In the genomic region with DNA sequence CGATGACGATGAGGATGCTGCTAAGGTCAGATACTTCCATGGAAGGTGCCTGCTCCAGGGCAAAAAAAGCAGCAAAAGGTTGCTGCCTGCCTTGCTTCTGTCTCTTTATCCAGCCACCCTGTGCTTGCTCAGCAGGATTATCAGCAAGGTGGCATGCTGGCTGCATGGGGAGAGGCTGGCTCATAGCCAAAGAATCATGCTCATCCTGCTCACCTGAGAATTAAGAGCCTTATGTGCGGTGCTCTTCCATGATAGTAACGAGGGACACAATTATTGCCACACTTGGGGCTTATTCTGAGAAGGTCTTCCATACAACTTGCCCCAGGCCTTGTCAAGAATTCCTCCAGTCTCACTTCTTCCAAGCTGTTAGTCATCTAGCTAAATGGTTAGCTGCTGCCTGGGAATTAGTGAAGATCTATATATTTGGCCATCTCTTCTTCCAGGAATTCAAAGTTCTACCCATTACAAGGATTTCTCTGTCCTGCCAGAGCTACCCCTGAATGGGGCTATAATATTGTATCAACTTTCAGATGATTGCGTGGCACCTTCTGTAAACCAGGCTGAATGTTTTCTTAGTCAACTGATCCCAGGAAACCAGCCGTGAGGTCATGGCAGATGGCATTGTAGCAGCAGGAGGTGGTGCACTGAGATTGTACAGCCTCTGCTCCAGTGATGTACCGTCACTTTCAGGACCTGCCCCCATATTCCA, we compare ENCODE assay signal across 18 cellular contexts.
DNase-seq lines count a peak whose midpoint lies in the region; ATAC-seq, FAIRE-seq and TF ChIP-seq lines count a peak whose summit lies in the region.
"Had no signal": no experiment of that assay in that cellular context is flagged by ENCODE, and none has a peak within 500 bp of the region (broad histone marks: within the 10 kb centered on the region; RNA-seq: fewer than 3 reads in every experiment).

No MANE protein-coding gene starts in this region.

- TF ChIP-seq CTCF in activated CD8-positive, alpha-beta T cell treated with anti-CD3 and anti-CD28 coated beads for 36 hours (IDR thresholded peaks at IDR 0.05), result no peak

- no peaks in the 10 kb centered on the region for H3K9me3 Mint-ChIP-seq in activated CD4-positive, alpha-beta T cell treated with anti-CD3 and anti-CD28 coated beads for 36 hours (ENCODE audit: low read depth)
- no peaks in the 10 kb centered on the region for H3K9me3 Mint-ChIP-seq in activated CD8-positive, alpha-beta T cell treated with anti-CD3 and anti-CD28 coated beads for 36 hours
- H3K9me3 Mint-ChIP-seq: activated naive CD4-positive, alpha-beta T cell treated with anti-CD3 and anti-CD28 coated beads for 36 hours; nephron progenitor cell had no signal

- no peak overlapping the region for H3K4me3 Mint-ChIP-seq in activated CD4-positive, alpha-beta T cell treated with anti-CD3 and anti-CD28 coated beads for 36 hours
- H3K4me3 Mint-ChIP-seq in activated CD8-positive, alpha-beta T cell treated with anti-CD3 and anti-CD28 coated beads for 36 hours, result no peak overlapping the region
- H3K4me3 Mint-ChIP-seq: activated naive CD4-positive, alpha-beta T cell treated with anti-CD3 and anti-CD28 coated beads for 36 hours; nephron progenitor cell had no signal

- intact Hi-C loops in activated CD4-positive, alpha-beta T cell treated with anti-CD3 and anti-CD28 coated beads for 36 hours (cut with DNase I, micrococcal nuclease), result loop anchor here in 1 of 2 experiments (10.0 kb wide), 1 partner anchor 545 kb away; no protein-coding TSS in a partner anchor
- intact Hi-C loops in activated CD8-positive, alpha-beta T cell treated with anti-CD3 and anti-CD28 coated beads for 36 hours (cut with micrococcal nuclease), result no loop called here

- H3K27ac Mint-ChIP-seq in activated CD4-positive, alpha-beta T cell treated with anti-CD3 and anti-CD28 coated beads for 36 hours, result no peak overlapping the region
- no peak overlapping the region for H3K27ac Mint-ChIP-seq in activated CD8-positive, alpha-beta T cell treated with anti-CD3 and anti-CD28 coated beads for 36 hours
- H3K27ac Mint-ChIP-seq: activated naive CD4-positive, alpha-beta T cell treated with anti-CD3 and anti-CD28 coated beads for 36 hours; nephron progenitor cell had no signal

- H3K27me3 Mint-ChIP-seq in activated CD4-positive, alpha-beta T cell treated with anti-CD3 and anti-CD28 coated beads for 36 hours, result peaks cover 22% of the 10 kb centered on the region
- peaks cover 18% of the 10 kb centered on the region for H3K27me3 Mint-ChIP-seq in activated CD8-positive, alpha-beta T cell treated with anti-CD3 and anti-CD28 coated beads for 36 hours

- peaks cover 4% of the 10 kb centered on the region for H3K4me1 Mint-ChIP-seq in activated CD4-positive, alpha-beta T cell treated with anti-CD3 and anti-CD28 coated beads for 36 hours
- peaks cover 4% of the 10 kb centered on the region for H3K4me1 Mint-ChIP-seq in activated CD8-positive, alpha-beta T cell treated with anti-CD3 and anti-CD28 coated beads for 36 hours (ENCODE audit: low read depth)

- no peak for ATAC-seq in activated CD4-positive, alpha-beta T cell treated with anti-CD3 and anti-CD28 coated beads for 36 hours
- ATAC-seq in activated CD8-positive, alpha-beta T cell treated with anti-CD3 and anti-CD28 coated beads for 36 hours, result no peak
- ATAC-seq: activated CD4-positive, CD25-positive, alpha-beta regulatory T cell treated with anti-CD3 and anti-CD28 coated beads, Interleukin-2, amount 50 U/mL, for 24 hours had no signal

- POLR2A ChIA-PET in activated CD4-positive, alpha-beta T cell treated with anti-CD3 and anti-CD28 coated beads for 36 hours (lab: Charles Lee), result no interaction called here
- POLR2A ChIA-PET in activated CD8-positive, alpha-beta T cell treated with anti-CD3 and anti-CD28 coated beads for 36 hours (lab: Charles Lee), result no interaction called here

- CTCF ChIA-PET in activated CD4-positive, alpha-beta T cell treated with anti-CD3 and anti-CD28 coated beads for 36 hours (lab: Charles Lee), result interaction anchor here (2.4 to 7.6 kb wide), 2 partner anchors 8 to 149 kb away, joined by 7 to 51 read pairs; no protein-coding TSS in a partner anchor
- CTCF ChIA-PET in activated CD8-positive, alpha-beta T cell treated with anti-CD3 and anti-CD28 coated beads for 36 hours (lab: Charles Lee), result interaction anchor here (0.9 to 7.9 kb wide), 2 partner anchors 9 to 12 kb away, joined by 3 to 55 read pairs; no protein-coding TSS in a partner anchor

- no peaks in the 10 kb centered on the region for H3K36me3 Mint-ChIP-seq in activated CD4-positive, alpha-beta T cell treated with anti-CD3 and anti-CD28 coated beads for 36 hours (ENCODE audit: low read depth)
- H3K36me3 Mint-ChIP-seq in activated CD8-positive, alpha-beta T cell treated with anti-CD3 and anti-CD28 coated beads for 36 hours (ENCODE audit: low read depth), result no peaks in the 10 kb centered on the region

- FAIRE-seq in GM12891 (lab: Jason Lieb, UNC), result no peak

- DNase-seq in DMS 273 treated with DMSO at 0.1 percent for 48 hours (lab: John Stamatoyannopoulos, UW), result peak; percentile 85
- peak; percentile 60 for DNase-seq in NCI-H1092 (lab: John Stamatoyannopoulos, UW)
- DNase-seq in NCI-H2196 treated with DMSO at 0.1 percent for 48 hours (lab: John Stamatoyannopoulos, UW; ENCODE audit: unreplicated experiment), result peak; percentile 97
- peak; percentile 15 for DNase-seq in amniotic epithelial cell (ENCODE audit: low read depth)
- no peak for DNase-seq in activated CD4-positive, alpha-beta T cell treated with anti-CD3 and anti-CD28 coated beads for 36 hours
- no peak for DNase-seq in GM12891 (ENCODE audit: insufficient read length, low spot score)
- no peak for DNase-seq in activated CD8-positive, alpha-beta T cell treated with anti-CD3 and anti-CD28 coated beads for 36 hours
- DNase-seq in SKM-1 (lab: John Stamatoyannopoulos, UW; ENCODE audit: unreplicated experiment), result no peak
- DNase-seq: activated CD8-positive, alpha-beta memory T cell treated with anti-CD3 and anti-CD28 coated beads, Interleukin-2, amount 50 U/mL, for 48 hours; activated naive CD4-positive, alpha-beta T cell treated with anti-CD3 and anti-CD28 coated beads for 36 hours; dorsolateral prefrontal cortex; esophagus squamous epithelium; head of caudate nucleus; NCI-H446 treated with DMSO at 0.1 percent for 48 hours; nephron progenitor cell; Peyer's patch; stimulated activated CD4-positive, alpha-beta T cell treated with anti-CD3 and anti-CD28 coated beads, Interleukin-15, amount 100 ng/mL, for 24 hours had no signal

- TF ChIP-seq POLR2A in GM12891 (IDR thresholded peaks at IDR 0.05; ENCODE audit: low read depth, low read length), result no peak

TF ChIP-seq in GM12891, 5 proteins besides CTCF, POLR2A, EP300 and RAD21:
- TF ChIP-seq PAX5 (IDR thresholded peaks at IDR 0.05; ENCODE audit: insufficient read depth, low read length, severe bottlenecking) (no peak), TAF1 (IDR thresholded peaks at IDR 0.05; ENCODE audit: low read depth, low read length) (no peak), POLR2AphosphoS5 (IDR thresholded peaks at IDR 0.05; ENCODE audit: low read depth, low read length) (no peak)

Comparison
In these comparisons a context has a peak if more than half of its experiments do, and no peak if none do; other contexts are left out.
1. DNase-seq: peak in DMS 273 treated with DMSO at 0.1 percent for 48 hours (single experiment), NCI-H1092 (single experiment), NCI-H2196 treated with DMSO at 0.1 percent for 48 hours (single experiment) and amniotic epithelial cell (single experiment); none in activated CD4-positive, alpha-beta T cell treated with anti-CD3 and anti-CD28 coated beads for 36 hours (single experiment), GM12891 (single experiment), activated CD8-positive, alpha-beta T cell treated with anti-CD3 and anti-CD28 coated beads for 36 hours (single experiment) and SKM-1 (single experiment).